In genomic region chr11:97414801-97415200, GRCh38 we compare ENCODE assay signal across 16 cellular contexts.
A peak's percentile ranks its signal among the peaks of the same experiment; 100 is the strongest.
DNase-seq lines count a peak whose midpoint lies in the region.
"Had no signal": no experiment of that assay in that cellular context is flagged by ENCODE, and none has a peak within 500 bp of the region (broad histone marks: within the 10 kb centered on the region; RNA-seq: fewer than 3 reads in every experiment).

No MANE protein-coding gene starts in this region.

- no peak overlapping the region for H2BK15ac ChIP-seq in mesenchymal stem cell (ENCODE audit: low read depth, poor library complexity, severe bottlenecking)

- no peak overlapping the region for H3K18ac ChIP-seq in mesenchymal stem cell (ENCODE audit: low read depth in 1 of 2, low read length in 2 of 2)

- no peaks in the 10 kb centered on the region for H3K27me3 ChIP-seq in mesenchymal stem cell (ENCODE audit: control insufficient read depth in 1 of 2, insufficient read depth in 1 of 2, low read length in 2 of 2)
- no peaks in the 10 kb centered on the region for H3K27me3 ChIP-seq in MG63

- DNase-seq in HS-5 (ENCODE audit: low read depth), result peak; percentile 46
- peak; percentile 2 for DNase-seq in amniotic epithelial cell (ENCODE audit: low read depth)
- DNase-seq in mesenchymal stem cell, result peak; percentile 45
- DNase-seq in MG63, result no peak
- DNase-seq in Kasumi-1 (lab: John Stamatoyannopoulos, UW), result no peak
- no peak for DNase-seq in NK-92 treated with Interleukin-12 subunit alpha and Interleukin-12 subunit beta, amount 100 ng/mL, for 24 hours (lab: John Stamatoyannopoulos, UW)
- DNase-seq: C1 segment of cervical spinal cord; Calu3; CD4-positive, alpha-beta memory T cell; COR-L47; DMS153; DND-41; GDM1; H9 had no signal

- no peak overlapping the region for H3K4ac ChIP-seq in mesenchymal stem cell (ENCODE audit: low read depth in 1 of 2, low read length in 2 of 2)

- H4K91ac ChIP-seq in mesenchymal stem cell (ENCODE audit: low read length), result no peak overlapping the region

- no peaks in the 10 kb centered on the region for H3K36me3 ChIP-seq in mesenchymal stem cell (ENCODE audit: control insufficient read depth in 1 of 2, insufficient read depth in 2 of 2, low read depth in 1 of 2, low read length in 2 of 2)
- H3K36me3 ChIP-seq in MG63, result no peaks in the 10 kb centered on the region

- H3K9ac ChIP-seq in mesenchymal stem cell (ENCODE audit: low read length), result no peak overlapping the region

- H2BK120ac ChIP-seq in mesenchymal stem cell (ENCODE audit: low read depth, low read length), result no peak overlapping the region

- H4K8ac ChIP-seq in mesenchymal stem cell (ENCODE audit: low read length), result no peak overlapping the region

- 29% methylated on average over 1 of the region's 2 CpGs for WGBS in mesenchymal stem cell

- no peak overlapping the region for H2AFZ ChIP-seq in mesenchymal stem cell (ENCODE audit: low read depth, low read length)
- H2AFZ ChIP-seq: GM23338 had no signal

- H2AK5ac ChIP-seq in mesenchymal stem cell (ENCODE audit: low read length, severe bottlenecking), result no peak overlapping the region

- H2BK5ac ChIP-seq in mesenchymal stem cell (ENCODE audit: low read depth, low read length, poor library complexity, severe bottlenecking), result no peak overlapping the region

- no peak overlapping the region for H3K14ac ChIP-seq in mesenchymal stem cell (ENCODE audit: low read length in 2 of 2)

- no peaks in the 10 kb centered on the region for H3K79me1 ChIP-seq in mesenchymal stem cell (replicated peaks; ENCODE audit: low read length, poor library complexity, severe bottlenecking)

- H3K4me3 ChIP-seq in mesenchymal stem cell (ENCODE audit: insufficient read depth in 1 of 2, low read depth in 1 of 2, low read length in 2 of 2), result no peak overlapping the region
- H3K4me3 ChIP-seq in MG63, result no peak overlapping the region
- H3K4me3 ChIP-seq: GM12878, GM23338 had no signal

- no peak overlapping the region for H3K4me2 ChIP-seq in mesenchymal stem cell (ENCODE audit: low read length, poor library complexity, severe bottlenecking)
- H3K4me2 ChIP-seq: GM23338 had no signal

- peaks cover 25% of the 10 kb centered on the region for H3K9me3 ChIP-seq in mesenchymal stem cell (ENCODE audit: control insufficient read depth, low read length)
- H3K9me3 ChIP-seq in MG63, result no peaks in the 10 kb centered on the region

- H2BK12ac ChIP-seq in mesenchymal stem cell (ENCODE audit: low read length in 2 of 2), result no peak overlapping the region

- H3K23ac ChIP-seq in mesenchymal stem cell (ENCODE audit: low read length in 2 of 2), result no peak overlapping the region

- H3K4me1 ChIP-seq in mesenchymal stem cell (ENCODE audit: control insufficient read depth, insufficient read depth, low read depth, low read length), result no peaks in the 10 kb centered on the region

- no peak overlapping the region for H3K27ac ChIP-seq in mesenchymal stem cell (ENCODE audit: low read length, poor library complexity, severe bottlenecking)

Comparison
In these comparisons a context has a peak if more than half of its experiments do, and no peak if none do; other contexts are left out.
1. DNase-seq: peak in HS-5 (single experiment), amniotic epithelial cell (single experiment) and mesenchymal stem cell (single experiment); none in MG63 (single experiment), Kasumi-1 (0 of 2) and NK-92 treated with Interleukin-12 subunit alpha and Interleukin-12 subunit beta, amount 100 ng/mL, for 24 hours (single experiment).